ENCODE assay signal across 20 cellular contexts in genomic region chr15:63379492-63380150, GRCh38. TPM values are rescaled to one million over a fixed set of nuclear protein-coding genes. Genes with fewer than 3 reads are reported as not detected.
DNase-seq lines count a peak whose midpoint lies in the region; ATAC-seq and TF ChIP-seq lines count a peak whose summit lies in the region.
"Had no signal": no experiment of that assay in that cellular context is flagged by ENCODE, and none has a peak within 500 bp of the region (broad histone marks: within the 10 kb centered on the region; RNA-seq: fewer than 3 reads in every experiment).

No MANE protein-coding gene starts in this region.

- TF ChIP-seq RAD21 in IMR-90 (IDR thresholded peaks at IDR 0.05; ENCODE audit: low read length) = no peak

- ATAC-seq in IMR-90 (ENCODE audit: low read depth) = no peak
- no peak for ATAC-seq in HG02970 (IDR thresholded peaks at IDR 0.05; ENCODE audit: low FRiP score, unreplicated experiment)
- ATAC-seq in HG02623 (IDR thresholded peaks at IDR 0.05; ENCODE audit: unreplicated experiment) = no peak
- ATAC-seq: activated naive CD4-positive, alpha-beta T cell treated with anti-CD3 and anti-CD28 coated beads, Interleukin-2, amount 50 U/mL, for 72 hours had no signal

- no peak overlapping the region for H2BK5ac ChIP-seq in IMR-90 (ENCODE audit: low read depth, low read length, poor library complexity, severe bottlenecking)

- dilution Hi-C loops in IMR-90 (cut with HindIII; ENCODE audit: low sequenced_read_pairs, unreplicated experiment) = no loop called here

- H3K4me1 ChIP-seq in IMR-90 (ENCODE audit: control insufficient read depth, insufficient read depth, low read length) = peaks cover 20% of the 10 kb centered on the region
- H3K4me1 ChIP-seq in suprapubic skin = peaks cover 49% of the 10 kb centered on the region

- intact Hi-C loops in IMR-90 (cut with micrococcal nuclease) = no loop called here

- no peak overlapping the region for H2BK120ac ChIP-seq in IMR-90 (ENCODE audit: low read depth, low read length)

- H2BK20ac ChIP-seq in IMR-90 (ENCODE audit: low read depth, low read length) = peak overlapping the region; percentile 31; the same call in 1 of the 2 replicates

- H3K9me3 ChIP-seq in IMR-90 (ENCODE audit: control insufficient read depth, insufficient read depth, low read length) = no peaks in the 10 kb centered on the region
- H3K9me3 ChIP-seq in suprapubic skin = no peaks in the 10 kb centered on the region

- no peak overlapping the region for H3K56ac ChIP-seq in IMR-90 (ENCODE audit: extremely low read depth, insufficient read depth, low read length)

- no peak overlapping the region for H4K91ac ChIP-seq in IMR-90 (ENCODE audit: insufficient read depth, low read depth, low read length)

- peak overlapping the region; percentile 4; the same call in 1 of the 2 replicates for H3K4me2 ChIP-seq in IMR-90 (ENCODE audit: low read depth, low read length)

- peak overlapping the region; percentile 43; the same call in 1 of the 2 replicates for H3K18ac ChIP-seq in IMR-90 (ENCODE audit: low read depth, low read length)

- CTCF ChIA-PET in IMR-90 (lab: Yijun Ruan, JAX) = interaction anchor here (0.6 kb wide), 1 partner anchor 35 kb away, joined by 3 read pairs; no protein-coding TSS in a partner anchor

- no peak overlapping the region; the same call in 1 of the 2 replicates for H4K5ac ChIP-seq in IMR-90 (ENCODE audit: low read depth, low read length)

- H3K14ac ChIP-seq in IMR-90 (replicated peaks; ENCODE audit: low read depth, low read length) = peak overlapping the region; percentile 7; the same call in 1 of the 2 replicates

- WGBS in IMR-90 (ENCODE audit: extremely low coverage in 2 of 2, insufficient read length in 1 of 2), 2 experiments = 86% methylated on average over 1 of the region's 2 CpGs; no CpG with 5 or more reads in 1 of the 2 experiments
- 60% methylated on average over 2 of the region's 2 CpGs for WGBS in suprapubic skin

- DNase-seq in IMR-90 (no peak), choroid plexus epithelial cell (ENCODE audit: low read depth) (no peak), left kidney (ENCODE audit: low read depth, low spot score) (peak; percentile 63), suprapubic skin (ENCODE audit: low spot score in 2 of 2) (no peak), SW 1271 (lab: John Stamatoyannopoulos, UW) (no peak), NCI-H187 treated with DMSO at 0.1 percent for 48 hours (lab: John Stamatoyannopoulos, UW) (no peak)
- DNase-seq: activated CD4-positive, CD25-positive, alpha-beta regulatory T cell treated with anti-CD3 and anti-CD28 coated beads, Interleukin-2, amount 50 U/mL, for 72 hours; activated CD8-positive, alpha-beta memory T cell treated with anti-CD3 and anti-CD28 coated beads, Interleukin-2, amount 50 U/mL, for 48 hours; EL; erythroblast; H9; NCI-H1436; NCI-H446; nucleus accumbens; substantia nigra; T-helper 1 cell had no signal

- 0 out of 4 replicates have a peak, but pooled peaks cover 0 to 3% of the 10 kb centered on the region in 2 experiments for H3K79me1 ChIP-seq in IMR-90 (ENCODE audit: low read depth in 1 of 2, low read length in 2 of 2)

- no TSS peak for BruUV-seq in IMR-90 (replicated peaks; lab: Mats Ljungman, UMichigan)

- H3K9me1 ChIP-seq in IMR-90 (ENCODE audit: insufficient read depth, low read length) = peaks cover 4% of the 10 kb centered on the region

- no peak for TF ChIP-seq POLR2A in IMR-90 (IDR thresholded peaks at IDR 0.05; ENCODE audit: low read depth, low read length)
- no peak for TF ChIP-seq POLR2A in suprapubic skin (IDR thresholded peaks at IDR 0.05)

- no peak overlapping the region for H3K9ac ChIP-seq in IMR-90 (ENCODE audit: low read depth, low read length)

- H3K4ac ChIP-seq in IMR-90 (ENCODE audit: low read depth, low read length) = no peak overlapping the region

- no peaks in the 10 kb centered on the region for H3K36me3 ChIP-seq in IMR-90 (ENCODE audit: control insufficient read depth, insufficient read depth, low read length)
- H3K36me3 ChIP-seq in suprapubic skin = no peaks in the 10 kb centered on the region

- H3K4me3 ChIP-seq in IMR-90 (ENCODE audit: insufficient read depth, low read depth, low read length) (no peak overlapping the region), choroid plexus epithelial cell (ENCODE audit: low read depth, low read length) (peak overlapping the region; percentile 68), suprapubic skin (peak overlapping the region; percentile 59)

- H2BK15ac ChIP-seq in IMR-90 (ENCODE audit: low read depth, low read length) = no peak overlapping the region; the same call in 2 of the 3 replicates

- peak overlapping the region in 1 of 2 experiments; percentile 46; a peak in 2 of 4 replicates for H4K8ac ChIP-seq in IMR-90 (ENCODE audit: low read depth in 2 of 2, low read length in 2 of 2)

- in situ Hi-C loops in IMR-90 (cut with MboI; ENCODE audit: low sequenced_read_pairs) = no loop called here

- no peak overlapping the region for H2AFZ ChIP-seq in IMR-90 (replicated peaks; ENCODE audit: low read length, poor library complexity)

- no peak overlapping the region for H3K27ac ChIP-seq in IMR-90 (ENCODE audit: insufficient read depth, low read length)
- peak overlapping the region; percentile 71 for H3K27ac ChIP-seq in suprapubic skin

- TF ChIP-seq CTCF in IMR-90 (conservative IDR thresholded peaks at IDR 0.05; ENCODE audit: low read depth, low read length) = no peak
- no peak for TF ChIP-seq CTCF in choroid plexus epithelial cell (conservative IDR thresholded peaks at IDR 0.05; ENCODE audit: low read depth, low read length)
- no peak for TF ChIP-seq CTCF in suprapubic skin (IDR thresholded peaks at IDR 0.05)

- H4K20me1 ChIP-seq in IMR-90 (ENCODE audit: insufficient read depth, low read length) = no peaks in the 10 kb centered on the region

- no peak overlapping the region for H2AK5ac ChIP-seq in IMR-90 (ENCODE audit: low read depth, low read length)

- POLR2A ChIA-PET in IMR-90 (lab: Charles Lee; ENCODE audit: unreplicated experiment) = no interaction called here

- no peaks in the 10 kb centered on the region for H3K27me3 ChIP-seq in IMR-90 (ENCODE audit: control insufficient read depth, insufficient read depth, low read length)
- H3K27me3 ChIP-seq in suprapubic skin = no peaks in the 10 kb centered on the region

- H2AK9ac ChIP-seq in IMR-90 (replicated peaks; ENCODE audit: low read depth, low read length, poor library complexity) = no peak overlapping the region

- no peak for TF ChIP-seq EP300 in suprapubic skin (IDR thresholded peaks at IDR 0.05)

- H3K23ac ChIP-seq in IMR-90 (ENCODE audit: low read depth, low read length) = peak overlapping the region; percentile 54; the same call in 1 of the 2 replicates

TF ChIP-seq in IMR-90, 13 proteins besides CTCF, POLR2A, EP300 and RAD21:
- TF ChIP-seq BHLHE40 (IDR thresholded peaks at IDR 0.05; ENCODE audit: low read depth, low read length) = no peak
- no peak for TF ChIP-seq RCOR1 (IDR thresholded peaks at IDR 0.05; ENCODE audit: insufficient replicate concordance, low read length)
- TF ChIP-seq CEBPB (IDR thresholded peaks at IDR 0.05; ENCODE audit: low read depth, low read length) = no peak
- no peak for TF ChIP-seq SMC3 (IDR thresholded peaks at IDR 0.05; ENCODE audit: low read depth, low read length)

RNA-seq across cellular contexts. Expression of gene CA12, which starts 2.0 kb away (rescaled TPM):
- total RNA-seq in IMR-90 (2012; rRNA removed) (33.7 and 36.4 TPM in 2 replicates), suprapubic skin (100 to 1,000 TPM; 292 to 338 (median 317) TPM)
- 52.6 and 55.2 TPM in 2 replicates for polyA plus RNA-seq in IMR-90 (2012; rRNA removed)
- 26.4 and 51.5 TPM in 2 replicates for polyA plus RNA-seq in IMR-90 (2012; cell fraction: cytosol; rRNA removed)
- 19.3 and 34.7 TPM in 2 replicates for polyA plus RNA-seq in IMR-90 (2012; cell fraction: nucleus; rRNA removed; ENCODE audit: low replicate concordance)
- polyA plus RNA-seq: CD14-positive monocyte had no signal
